Comparison of ENCODE assay signal across 22 cellular contexts in genomic region chrX:133881893-133882292, GRCh38.
DNase-seq lines count a peak whose midpoint lies in the region; ATAC-seq, FAIRE-seq and TF ChIP-seq lines count a peak whose summit lies in the region.
"Had no signal": no experiment of that assay in that cellular context is flagged by ENCODE, and none has a peak within 500 bp of the region (broad histone marks: within the 10 kb centered on the region; RNA-seq: fewer than 3 reads in every experiment).

No MANE protein-coding gene starts in this region.

- peak; percentile 36 for DNase-seq in GM23338 (ENCODE audit: low spot score)
- DNase-seq in astrocyte (ENCODE audit: low read depth), result no peak
- peak; percentile 23 for DNase-seq in left kidney (ENCODE audit: low read depth, low spot score)
- peak; percentile 12 for DNase-seq in neuronal stem cell (ENCODE audit: low spot score)
- DNase-seq in stimulated activated CD4-positive, alpha-beta T cell treated with anti-CD3 and anti-CD28 coated beads, Interleukin-4, amount 100 ng/mL, for 4 hours, result no peak
- no peak for DNase-seq in stimulated activated naive CD4-positive, alpha-beta T cell (lab: John Stamatoyannopoulos, UW)
- DNase-seq in ureter (ENCODE audit: low spot score), result no peak
- DNase-seq: Caco-2; CD4-positive, alpha-beta T cell; DMS153; IMR-90; NCI-H1417; NCI-H187; NCI-H2107; NCI-H510A; NCI-H748 treated with DMSO at 0.1 percent for 48 hours; NK-92 treated with Interleukin-12 subunit alpha and Interleukin-12 subunit beta, amount 100 ng/mL, for 24 hours; SHP77 had no signal

- no peaks in the 10 kb centered on the region for H3K9me2 ChIP-seq in GM23338 (ENCODE audit: insufficient read depth)

- H2BK12ac ChIP-seq in neuronal stem cell (ENCODE audit: low read length), result no peak overlapping the region

- H3K9me3 ChIP-seq in astrocyte (ENCODE audit: insufficient read depth, low read depth, low read length) (no peaks in the 10 kb centered on the region), neuronal stem cell (replicated peaks in 1 of 2; ENCODE audit: control insufficient read depth in 2 of 2, insufficient read depth in 1 of 2, low read depth in 1 of 2, low read length in 2 of 2) (no peaks in the 10 kb centered on the region)
- H3K9me3 ChIP-seq: A549, Caco-2 had no signal

- FAIRE-seq in astrocyte (lab: Jason Lieb, UNC), result peak; percentile 80
- FAIRE-seq: GM12892, GM18507, H54 had no signal

- no peaks in the 10 kb centered on the region for H4K20me1 ChIP-seq in GM23338 (replicated peaks; ENCODE audit: insufficient read depth)
- no peaks in the 10 kb centered on the region for H4K20me1 ChIP-seq in astrocyte (ENCODE audit: insufficient read depth, low read length)

- peaks cover 3% of the 10 kb centered on the region for H3K27me3 Mint-ChIP-seq in GM23338 (ENCODE audit: insufficient read depth, low read depth, poor library complexity)
- H3K27me3 Mint-ChIP-seq in astrocyte (ENCODE audit: low read depth, unreplicated experiment), result peaks cover 3% of the 10 kb centered on the region
- H3K27me3 Mint-ChIP-seq: CD4-positive, alpha-beta T cell had no signal

- TF ChIP-seq CTCF in GM23338 (conservative IDR thresholded peaks at IDR 0.05; ENCODE audit: low read depth in 2 of 2) (no peak), astrocyte (IDR thresholded peaks at IDR 0.05; ENCODE audit: insufficient read depth, low read depth, low read length) (no peak)

- H4K8ac ChIP-seq in neuronal stem cell (ENCODE audit: low read depth, low read length), result no peak overlapping the region

- no peak overlapping the region for H3K14ac ChIP-seq in neuronal stem cell (ENCODE audit: low read length)

- no peak overlapping the region for H3K4me3 ChIP-seq in GM23338
- no peak overlapping the region for H3K4me3 ChIP-seq in astrocyte (ENCODE audit: insufficient read depth, low read depth, low read length)
- H3K4me3 ChIP-seq in neuronal stem cell (ENCODE audit: low read length in 2 of 2), result no peak overlapping the region
- H3K4me3 ChIP-seq: A549 had no signal

- no peak overlapping the region for H3K18ac ChIP-seq in neuronal stem cell (ENCODE audit: low read length)

- no peak overlapping the region for H2AK5ac ChIP-seq in neuronal stem cell (ENCODE audit: low read depth, low read length)

- H3K4me3 Mint-ChIP-seq in GM23338 (no peak overlapping the region), astrocyte (ENCODE audit: unreplicated experiment) (no peak overlapping the region)
- H3K4me3 Mint-ChIP-seq: CD4-positive, alpha-beta T cell had no signal

- H3K4me1 Mint-ChIP-seq in GM23338 (peaks cover 22% of the 10 kb centered on the region; the same call in 2 of the 3 replicates), astrocyte (ENCODE audit: low read depth, unreplicated experiment) (no peaks in the 10 kb centered on the region)

- H3F3A ChIP-seq in GM23338 (replicated peaks; ENCODE audit: low read depth), result no peaks in the 10 kb centered on the region

- no peak overlapping the region for H2BK120ac ChIP-seq in neuronal stem cell (ENCODE audit: low read depth, low read length)

- H2BK15ac ChIP-seq in neuronal stem cell (ENCODE audit: low read length), result no peak overlapping the region

- WGBS in neuronal stem cell (ENCODE audit: extremely low coverage in 2 of 2, insufficient read length in 2 of 2, insufficient replicate concordance in 1 of 2), 2 donors, result no CpG with 5 or more reads among the region's 7 CpGs

- H3K4me1 ChIP-seq in GM23338 (ENCODE audit: insufficient read depth) (peaks cover 14% of the 10 kb centered on the region; the same call in 1 of the 2 replicates), astrocyte (ENCODE audit: insufficient read depth, low read length) (no peaks in the 10 kb centered on the region), neuronal stem cell (ENCODE audit: control insufficient read depth in 2 of 2, insufficient read depth in 1 of 2, low read depth in 1 of 2, low read length in 2 of 2) (peaks cover 0 to 7% of the 10 kb centered on the region in 2 donors)
- H3K4me1 ChIP-seq: A549 had no signal

- no peaks in the 10 kb centered on the region for H3K79me1 ChIP-seq in neuronal stem cell (ENCODE audit: low read depth, low read length)

- H3K79me2 ChIP-seq in GM23338 (replicated peaks; ENCODE audit: insufficient read depth) (no peaks in the 10 kb centered on the region), astrocyte (ENCODE audit: insufficient read depth, low read length) (no peaks in the 10 kb centered on the region)

- H2AFZ ChIP-seq in GM23338 (no peak overlapping the region), astrocyte (ENCODE audit: low read depth, low read length) (no peak overlapping the region), neuronal stem cell (ENCODE audit: low read length) (no peak overlapping the region)

- no peak overlapping the region for H4K91ac ChIP-seq in neuronal stem cell (ENCODE audit: low read depth, low read length, poor library complexity)

- no peaks in the 10 kb centered on the region for H3K27me3 ChIP-seq in GM23338 (ENCODE audit: insufficient read depth)
- H3K27me3 ChIP-seq in astrocyte (ENCODE audit: insufficient read depth, low read length), result no peaks in the 10 kb centered on the region
- H3K27me3 ChIP-seq in neuronal stem cell (ENCODE audit: control insufficient read depth in 3 of 3, insufficient read depth in 3 of 3, low read depth in 1 of 3, low read length in 3 of 3), result peaks cover 0 to 10% (median 0%) of the 10 kb centered on the region in 3 experiments

- H3K36me3 ChIP-seq in GM23338 (ENCODE audit: insufficient read depth) (no peaks in the 10 kb centered on the region), astrocyte (ENCODE audit: insufficient read depth, low read length) (no peaks in the 10 kb centered on the region), neuronal stem cell (replicated peaks in 1 of 2; ENCODE audit: control insufficient read depth in 2 of 2, insufficient read depth in 2 of 2, low read length in 2 of 2) (no peaks in the 10 kb centered on the region)

- H3K9ac ChIP-seq in astrocyte (ENCODE audit: low read length) (no peak overlapping the region), neuronal stem cell (ENCODE audit: low read depth, low read length, poor library complexity) (no peak overlapping the region)

- peak; percentile 77 for ATAC-seq in GM23338
- ATAC-seq: A549 had no signal

- H3K36me3 Mint-ChIP-seq in GM23338 (ENCODE audit: low read depth) (no peaks in the 10 kb centered on the region), astrocyte (ENCODE audit: low read depth, unreplicated experiment) (no peaks in the 10 kb centered on the region)

- no peak overlapping the region for H2BK5ac ChIP-seq in neuronal stem cell (ENCODE audit: low read length)

- H3K4ac ChIP-seq in neuronal stem cell (ENCODE audit: low read length), result no peak overlapping the region

- H3K9me3 Mint-ChIP-seq in GM23338 (no peaks in the 10 kb centered on the region), astrocyte (ENCODE audit: unreplicated experiment) (no peaks in the 10 kb centered on the region)
- H3K9me3 Mint-ChIP-seq: CD4-positive, alpha-beta T cell had no signal

- no peak overlapping the region for H3K27ac ChIP-seq in GM23338 (ENCODE audit: low read depth)
- no peak overlapping the region for H3K27ac ChIP-seq in astrocyte (ENCODE audit: low read depth, low read length)
- H3K27ac ChIP-seq in neuronal stem cell (replicated peaks; ENCODE audit: low read length), result peak overlapping the region; percentile 82
- H3K27ac ChIP-seq: A549 had no signal

- H3K27ac Mint-ChIP-seq in GM23338 (no peak overlapping the region), astrocyte (ENCODE audit: unreplicated experiment) (no peak overlapping the region)
- H3K27ac Mint-ChIP-seq: CD4-positive, alpha-beta T cell had no signal

- peak overlapping the region; percentile 38 for H3K4me2 ChIP-seq in GM23338
- H3K4me2 ChIP-seq in astrocyte (ENCODE audit: low read length), result no peak overlapping the region
- H3K4me2 ChIP-seq in neuronal stem cell (ENCODE audit: insufficient read depth, low read length, poor library complexity, severe bottlenecking), result no peak overlapping the region
- H3K4me2 ChIP-seq: A549 had no signal

- no peak overlapping the region for H3K23ac ChIP-seq in neuronal stem cell (ENCODE audit: low read depth, low read length, poor library complexity)

TF ChIP-seq in GM23338, 12 proteins besides CTCF, POLR2A, EP300 and RAD21:
- TF ChIP-seq EZH2phosphoT487 (IDR thresholded peaks at IDR 0.05; ENCODE audit: unreplicated experiment), result no peak
- no peak for TF ChIP-seq POLR2AphosphoS5 (IDR thresholded peaks at IDR 0.05; ENCODE audit: low read depth)
- no peak for TF ChIP-seq CREB1 (CRISPR knock-in tag; IDR thresholded peaks at IDR 0.05; ENCODE audit: low read depth)
- no peak for TF ChIP-seq NANOG (IDR thresholded peaks at IDR 0.05; ENCODE audit: borderline replicate concordance)
- TF ChIP-seq REST (IDR thresholded peaks at IDR 0.05; ENCODE audit: unreplicated experiment), result no peak
- no peak for TF ChIP-seq ZNF114 (CRISPR knock-in tag; IDR thresholded peaks at IDR 0.05)

Comparison
In these comparisons a context has a peak if more than half of its experiments do, and no peak if none do; other contexts are left out.
1. DNase-seq: peak in GM23338 (single experiment), left kidney (single experiment) and neuronal stem cell (single experiment); none in astrocyte (single experiment), stimulated activated CD4-positive, alpha-beta T cell treated with anti-CD3 and anti-CD28 coated beads, Interleukin-4, amount 100 ng/mL, for 4 hours (0 of 2), stimulated activated naive CD4-positive, alpha-beta T cell (0 of 6) and ureter (single experiment).